Comparison of ENCODE assay signal across 21 cellular contexts in genomic region chr11:132734217-132734616, GRCh38.
DNase-seq lines count a peak whose midpoint lies in the region; ATAC-seq, FAIRE-seq and TF ChIP-seq lines count a peak whose summit lies in the region.
"Had no signal": no experiment of that assay in that cellular context is flagged by ENCODE, and none has a peak within 500 bp of the region (broad histone marks: within the 10 kb centered on the region; RNA-seq: fewer than 3 reads in every experiment).

No MANE protein-coding gene starts in this region.

- TF ChIP-seq POLR2A in H54 (IDR thresholded peaks at IDR 0.05; ENCODE audit: low read depth, low read length) = no peak

- peaks cover 9% of the 10 kb centered on the region for H3K9me3 Mint-ChIP-seq in T-helper 2 cell treated with Interferon-gamma antibody and Interleukin-4, amounts not matched to agents 5 μg/mL and 100 μg/mL, for 36 hours

- no peaks in the 10 kb centered on the region for H3K36me3 Mint-ChIP-seq in T-helper 2 cell treated with Interferon-gamma antibody and Interleukin-4, amounts not matched to agents 5 μg/mL and 100 μg/mL, for 36 hours (ENCODE audit: low read depth)
- H3K36me3 Mint-ChIP-seq: activated naive CD4-positive, alpha-beta T cell treated with anti-CD3 and anti-CD28 coated beads, Interleukin-2, amount 50 U/mL, for 24 hours; naive thymus-derived CD4-positive, alpha-beta T cell; type B pancreatic cell had no signal

- no peak overlapping the region for H3K4me3 Mint-ChIP-seq in T-helper 2 cell treated with Interferon-gamma antibody and Interleukin-4, amounts not matched to agents 5 μg/mL and 100 μg/mL, for 36 hours
- H3K4me3 Mint-ChIP-seq: activated naive CD4-positive, alpha-beta T cell treated with anti-CD3 and anti-CD28 coated beads, Interleukin-2, amount 50 U/mL, for 24 hours; naive thymus-derived CD4-positive, alpha-beta T cell; type B pancreatic cell had no signal

- H4K20me1 ChIP-seq in smooth muscle cell (ENCODE audit: low read depth) = no peaks in the 10 kb centered on the region

- H3F3A ChIP-seq in smooth muscle cell (ENCODE audit: low read depth) = no peaks in the 10 kb centered on the region

- peak overlapping the region; percentile 73 for H3K9ac ChIP-seq in smooth muscle cell (ENCODE audit: low read depth)

- H3K9me3 ChIP-seq in Panc1 (ENCODE audit: control insufficient read depth, insufficient read depth, low read depth, low read length) (no peaks in the 10 kb centered on the region), smooth muscle cell (replicated peaks; ENCODE audit: low read depth) (no peaks in the 10 kb centered on the region)

- peak; percentile 7 for DNase-seq in T-helper 2 cell treated with Interferon-gamma antibody and Interleukin-4, amounts not matched to agents 5 μg/mL and 100 μg/mL, for 36 hours (ENCODE audit: low spot score)
- DNase-seq in T-helper 2 cell (no peak), Panc1 (ENCODE audit: low read depth, low spot score) (peak; percentile 8), fibroblast of mammary gland (ENCODE audit: low read depth) (peak; percentile 0), smooth muscle cell (lab: John Stamatoyannopoulos, UW; ENCODE audit: unreplicated experiment) (no peak), H54 (ENCODE audit: insufficient read length, low spot score) (no peak)
- no peak for DNase-seq in activated effector memory CD4-positive, alpha-beta T cell treated with anti-CD3 and anti-CD28 coated beads, Interleukin-2, amount 50 U/mL, for 16 hours
- DNase-seq: COR-L47; hippocampal formation; left ventricle myocardium inferior; naive thymus-derived CD4-positive, alpha-beta T cell; NCI-H1092 treated with DMSO at 0.1 percent for 48 hours; retina; stimulated activated CD4-positive, alpha-beta T cell treated with anti-CD3 and anti-CD28 coated beads, Interleukin-1b, Interleukin-23, amount 100 ng/mL, for 48 hours had no signal

- no peak overlapping the region for H3K4me3 ChIP-seq in Panc1 (ENCODE audit: low read depth in 2 of 2, low read length in 2 of 2)
- H3K4me3 ChIP-seq in fibroblast of mammary gland (ENCODE audit: control insufficient read depth, low read depth, low read length) = no peak overlapping the region
- no peak overlapping the region for H3K4me3 ChIP-seq in smooth muscle cell
- H3K4me3 ChIP-seq: left ventricle myocardium inferior had no signal

- H3K27ac ChIP-seq in Panc1 (ENCODE audit: low read length) (no peak overlapping the region), smooth muscle cell (ENCODE audit: low read depth) (peak overlapping the region; percentile 96)
- H3K27ac ChIP-seq: 22Rv1, left ventricle myocardium inferior, VCaP had no signal

- no peak overlapping the region for H3K27ac Mint-ChIP-seq in T-helper 2 cell treated with Interferon-gamma antibody and Interleukin-4, amounts not matched to agents 5 μg/mL and 100 μg/mL, for 36 hours
- H3K27ac Mint-ChIP-seq: activated naive CD4-positive, alpha-beta T cell treated with anti-CD3 and anti-CD28 coated beads, Interleukin-2, amount 50 U/mL, for 24 hours; naive thymus-derived CD4-positive, alpha-beta T cell; type B pancreatic cell had no signal

- in situ Hi-C loops in Panc1 (cut with HindIII; ENCODE audit: low pct_unique_long_range_greater_than_20kb, low sequenced_read_pairs) = no loop called here

- H3K4me2 ChIP-seq in smooth muscle cell = peak overlapping the region; percentile 39

- no peaks in the 10 kb centered on the region for H3K79me2 ChIP-seq in smooth muscle cell (ENCODE audit: low read depth)

- POLR2A ChIA-PET in Panc1 (lab: Charles Lee) = no interaction called here

- H3K27me3 ChIP-seq in Panc1 (ENCODE audit: control insufficient read depth, insufficient read depth, low read length) (no peaks in the 10 kb centered on the region), smooth muscle cell (ENCODE audit: low read depth) (no peaks in the 10 kb centered on the region)

- H2AFZ ChIP-seq in smooth muscle cell (ENCODE audit: low read depth) = no peak overlapping the region

- H3K4me1 ChIP-seq in Panc1 (ENCODE audit: control insufficient read depth, insufficient read depth, low read length) (no peaks in the 10 kb centered on the region), smooth muscle cell (ENCODE audit: low read depth) (no peaks in the 10 kb centered on the region)
- H3K4me1 ChIP-seq: left ventricle myocardium inferior had no signal

- H3K4me1 Mint-ChIP-seq in T-helper 2 cell treated with Interferon-gamma antibody and Interleukin-4, amounts not matched to agents 5 μg/mL and 100 μg/mL, for 36 hours (ENCODE audit: low read depth) = no peaks in the 10 kb centered on the region
- H3K4me1 Mint-ChIP-seq: activated naive CD4-positive, alpha-beta T cell treated with anti-CD3 and anti-CD28 coated beads, Interleukin-2, amount 50 U/mL, for 24 hours; naive thymus-derived CD4-positive, alpha-beta T cell had no signal

- CTCF ChIA-PET in Panc1 (lab: Charles Lee) = no interaction called here

- no TSS peak for BruUV-seq in Panc1 (replicated peaks; lab: Mats Ljungman, UMichigan)

- H3K27me3 Mint-ChIP-seq in T-helper 2 cell treated with Interferon-gamma antibody and Interleukin-4, amounts not matched to agents 5 μg/mL and 100 μg/mL, for 36 hours (ENCODE audit: low read depth) = no peaks in the 10 kb centered on the region
- H3K27me3 Mint-ChIP-seq: activated naive CD4-positive, alpha-beta T cell treated with anti-CD3 and anti-CD28 coated beads, Interleukin-2, amount 50 U/mL, for 24 hours; naive thymus-derived CD4-positive, alpha-beta T cell had no signal

- ATAC-seq in Panc1 = no peak
- no peak for ATAC-seq in GM19452 (IDR thresholded peaks at IDR 0.05; ENCODE audit: unreplicated experiment)
- ATAC-seq: naive thymus-derived CD4-positive, alpha-beta T cell; SK-N-SH treated with all-trans-retinoic acid at 6 μM for 48 hours had no signal

- TF ChIP-seq CTCF in Panc1 (IDR thresholded peaks at IDR 0.05) = no peak
- TF ChIP-seq CTCF in fibroblast of mammary gland (conservative IDR thresholded peaks at IDR 0.05; ENCODE audit: control insufficient read depth, insufficient read depth, low read depth, low read length) = no peak
- no peak for TF ChIP-seq CTCF in smooth muscle cell (IDR thresholded peaks at IDR 0.05; ENCODE audit: borderline replicate concordance, insufficient read depth, poor library complexity, severe bottlenecking)

- 23% methylated on average over 2 of the region's 2 CpGs for WGBS in smooth muscle cell (ENCODE audit: low lambda C conversion rate)

- H3K36me3 ChIP-seq in Panc1 (ENCODE audit: control insufficient read depth, insufficient read depth, low read length) = no peaks in the 10 kb centered on the region
- H3K36me3 ChIP-seq in smooth muscle cell (ENCODE audit: low read depth) = no peaks in the 10 kb centered on the region
- H3K36me3 ChIP-seq: left ventricle myocardium inferior had no signal

- FAIRE-seq in H54 (lab: Jason Lieb, UNC) = no peak
- FAIRE-seq: H1 had no signal

- intact Hi-C loops in Panc1 (cut with micrococcal nuclease; ENCODE audit: unreplicated experiment) = no loop called here

Comparison
In these comparisons a context has a peak if more than half of its experiments do, and no peak if none do; other contexts are left out.
1. DNase-seq: peak in T-helper 2 cell treated with Interferon-gamma antibody and Interleukin-4, amounts not matched to agents 5 μg/mL and 100 μg/mL, for 36 hours (single experiment), Panc1 (single experiment) and fibroblast of mammary gland (single experiment); none in T-helper 2 cell (0 of 5), smooth muscle cell (single experiment), H54 (single experiment) and activated effector memory CD4-positive, alpha-beta T cell treated with anti-CD3 and anti-CD28 coated beads, Interleukin-2, amount 50 U/mL, for 16 hours (single experiment).